In the genomic region with DNA sequence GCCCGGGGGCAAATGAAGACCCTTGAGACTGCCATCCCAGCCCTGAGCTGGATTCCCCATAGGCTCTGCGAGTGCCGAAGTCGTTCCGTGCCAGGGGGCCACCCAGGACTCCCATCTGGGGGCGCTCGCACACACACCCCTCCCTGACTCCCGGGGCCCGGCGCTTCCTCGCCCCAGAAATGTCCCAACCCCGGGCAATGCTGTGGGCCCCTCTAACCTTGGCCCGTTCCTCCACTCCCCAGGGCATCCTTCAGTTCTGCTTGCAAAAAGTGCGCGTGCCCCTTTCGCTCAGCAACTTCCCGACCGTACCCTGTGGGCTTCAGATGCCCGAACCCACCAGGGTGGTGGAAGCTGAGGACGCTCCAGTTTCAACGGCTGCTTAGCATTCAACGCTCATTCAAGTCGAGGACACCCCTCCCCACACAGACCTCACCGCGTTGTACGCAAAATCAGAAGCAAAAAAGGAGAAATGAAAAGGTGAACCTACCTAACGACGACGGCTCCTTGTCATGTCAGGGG, we compare ENCODE assay signal across 8 cellular contexts. TPM values are rescaled to one million over a fixed set of nuclear protein-coding genes. Genes with fewer than 3 reads are reported as not detected.
DNase-seq lines count a peak whose midpoint lies in the region; ATAC-seq and TF ChIP-seq lines count a peak whose summit lies in the region.

No MANE protein-coding gene starts in this region.

- DNase-seq in GM06990 (ENCODE audit: extremely low read depth, insufficient read length), result peak; percentile 69
- no peak for DNase-seq in HFFc6
- DNase-seq in T-helper 17 cell, result peak in 2 of 3 donors; percentile 12 to 30
- peak; percentile 20 for DNase-seq in effector CD8-positive, alpha-beta T cell (lab: John Stamatoyannopoulos, UW)
- no peak for DNase-seq in vagina (ENCODE audit: extremely low spot score in 2 of 2)
- no peak for DNase-seq in KBM-7
- DNase-seq in GM19240 (ENCODE audit: insufficient read length, low spot score), result no peak

- peak; percentile 34 for TF ChIP-seq CTCF in GM06990 (IDR thresholded peaks at IDR 0.05; ENCODE audit: insufficient read depth, low read length, poor library complexity, severe bottlenecking)
- TF ChIP-seq CTCF in HFFc6 (IDR thresholded peaks at IDR 0.05), result peak; percentile 59; the same call in 1 of the 2 replicates
- TF ChIP-seq CTCF in vagina (IDR thresholded peaks at IDR 0.05), result no peak

- ATAC-seq in T-helper 17 cell, result peak; percentile 45

- no peaks in the 10 kb centered on the region for H3K9me3 Mint-ChIP-seq in HFFc6

- H3K27ac Mint-ChIP-seq in HFFc6 (peak overlapping the region; percentile 75), T-helper 17 cell (peak overlapping the region; percentile 99)

- no peaks in the 10 kb centered on the region for H3K9me3 ChIP-seq in T-helper 17 cell (ENCODE audit: control insufficient read depth, low read length, poor library complexity, severe bottlenecking)
- no peaks in the 10 kb centered on the region for H3K9me3 ChIP-seq in muscle layer of colon (ENCODE audit: low read length)
- no peaks in the 10 kb centered on the region for H3K9me3 ChIP-seq in vagina

- H3K4me1 ChIP-seq in muscle layer of colon (ENCODE audit: insufficient read depth, low read length) (peaks cover 29% of the 10 kb centered on the region), vagina (peaks cover 59% of the 10 kb centered on the region)

- H3K27me3 Mint-ChIP-seq in HFFc6 (ENCODE audit: insufficient read depth) (peaks cover 5% of the 10 kb centered on the region), T-helper 17 cell (no peaks in the 10 kb centered on the region)

- H3K36me3 Mint-ChIP-seq in HFFc6 (ENCODE audit: low read depth), result 0 out of 2 replicates have a peak, but pooled peaks cover 4% of the 10 kb centered on the region
- peaks cover 17% of the 10 kb centered on the region for H3K36me3 Mint-ChIP-seq in T-helper 17 cell (ENCODE audit: low read depth)

- intact Hi-C loops in vagina (cut with DNase I), result no loop called here

- no peak overlapping the region for H3K9ac ChIP-seq in muscle layer of colon (ENCODE audit: low read length)

- peak overlapping the region; percentile 63 for H3K4me3 ChIP-seq in GM06990 (replicated peaks; ENCODE audit: low read depth, low read length)
- H3K4me3 ChIP-seq in muscle layer of colon (ENCODE audit: low read depth in 1 of 2, low read length in 2 of 2), result peak overlapping the region; percentile 65
- H3K4me3 ChIP-seq in vagina, result peak overlapping the region; percentile 69 to 83

- H3K27ac ChIP-seq in muscle layer of colon (ENCODE audit: low read depth, low read length), result peak overlapping the region; percentile 56
- H3K27ac ChIP-seq in vagina, result peak overlapping the region; percentile 91

- H3K27me3 ChIP-seq in GM06990 (replicated peaks; ENCODE audit: control insufficient read depth, insufficient read depth, low read length) (no peaks in the 10 kb centered on the region), muscle layer of colon (ENCODE audit: control insufficient read depth in 1 of 2, insufficient read depth in 2 of 2, low read length in 2 of 2) (no peaks in the 10 kb centered on the region), vagina (no peaks in the 10 kb centered on the region)

- H3K4me3 Mint-ChIP-seq in HFFc6 (peak overlapping the region; percentile 93), T-helper 17 cell (peak overlapping the region; percentile 95)

- no peaks in the 10 kb centered on the region for H3K36me3 ChIP-seq in GM06990 (ENCODE audit: control insufficient read depth, insufficient read depth, low read length)
- H3K36me3 ChIP-seq in muscle layer of colon (ENCODE audit: insufficient read depth, low read length), result no peaks in the 10 kb centered on the region
- H3K36me3 ChIP-seq in vagina, result no peaks in the 10 kb centered on the region

- in situ Hi-C loops in KBM-7 (cut with MboI; ENCODE audit: low pct_unique_long_range_greater_than_20kb, low sequenced_read_pairs), result no loop called here

- no peak for TF ChIP-seq POLR2A in vagina (IDR thresholded peaks at IDR 0.05)

- H3K4me1 Mint-ChIP-seq in HFFc6 (ENCODE audit: low read depth) (peaks cover 48% of the 10 kb centered on the region), T-helper 17 cell (peaks cover 86% of the 10 kb centered on the region)

RNA-seq across cellular contexts. Expression of a gene that starts 25.4 kb away (rescaled TPM):
- 10 to 100 TPM in 4 of 6 experiments, 1 to 10 TPM in 2; 9.1 to 20.7 (median 10.2) TPM for total RNA-seq in HFFc6 (2021; fragmentation: NEBNext Ultra II Directional; extraction: Animal tissue kit (Norgen Biotek cat#: 25700))
- 100 to 1,000 TPM; 296 to 364 TPM for total RNA-seq in T-helper 17 cell
- 19.4 TPM for total RNA-seq in vagina

Comparison
In these comparisons a context has a peak if more than half of its experiments do, and no peak if none do; other contexts are left out.
1. DNase-seq: peak in GM06990 (single experiment), T-helper 17 cell (2 of 3) and effector CD8-positive, alpha-beta T cell (single experiment); none in HFFc6 (single experiment), vagina (0 of 2), KBM-7 (single experiment) and GM19240 (single experiment).
2. CTCF ChIP-seq: peak in GM06990 (single experiment) and HFFc6 (single experiment); none in vagina (0 of 3).
3. RNA of a gene that starts 25.4 kb away (total RNA-seq): 296 to 364 TPM in T-helper 17 cell; 19.4 TPM in vagina (single experiment) and 9.1 to 20.7 TPM in HFFc6; every median in the first group is over 10 times any median in the second.
4. Peak in every context shown above with its lines, with median percentiles within 50 percentile points of each other: H3K4me3 ChIP-seq.